Comparison of ENCODE assay signal across 8 cellular contexts in genomic region chr1:36088265-36088576, GRCh38. TPM values are rescaled to one million over a fixed set of nuclear protein-coding genes. Genes with fewer than 3 reads are reported as not detected.
DNase-seq lines count a peak whose midpoint lies in the region; ATAC-seq and TF ChIP-seq lines count a peak whose summit lies in the region.

No MANE protein-coding gene starts in this region.

- H3K36me3 ChIP-seq in adrenal gland (replicated peaks in 1 of 2) (peaks cover 0 to 31% of the 10 kb centered on the region in 2 donors), right lobe of liver (peaks cover 0 to 22% (median 3%) of the 10 kb centered on the region in 4 donors), uterus (no peaks in the 10 kb centered on the region)

- peak in 2 of 4 donors; percentile 3 for ATAC-seq in right lobe of liver
- no peak for ATAC-seq in GM18517 (IDR thresholded peaks at IDR 0.05; ENCODE audit: unreplicated experiment)

- H3K9me3 ChIP-seq in adrenal gland (replicated peaks in 1 of 3) (no peaks in the 10 kb centered on the region), right lobe of liver (no peaks in the 10 kb centered on the region), uterus (no peaks in the 10 kb centered on the region)

- H3K4me3 ChIP-seq in adrenal gland (peak overlapping the region in 2 of 4 donors; percentile 85 to 93), right lobe of liver (peak overlapping the region; percentile 84 to 94 (median 87)), uterus (peak overlapping the region; percentile 68 to 82)

- TF ChIP-seq POLR2A in adrenal gland (IDR thresholded peaks at IDR 0.05) (no peak), right lobe of liver (IDR thresholded peaks at IDR 0.05) (no peak), uterus (IDR thresholded peaks at IDR 0.05) (no peak)

- peak overlapping the region; percentile 91 for H3K4me3 Mint-ChIP-seq in activated naive CD4-positive, alpha-beta T cell treated with anti-CD3 and anti-CD28 coated beads, Interleukin-2, amount 50 U/mL, for 24 hours

- H3K27me3 ChIP-seq in adrenal gland: no peaks in the 10 kb centered on the region
- H3K27me3 ChIP-seq in right lobe of liver: no peaks in the 10 kb centered on the region
- no peaks in the 10 kb centered on the region for H3K27me3 ChIP-seq in uterus

- H3K4me1 Mint-ChIP-seq in activated naive CD4-positive, alpha-beta T cell treated with anti-CD3 and anti-CD28 coated beads, Interleukin-2, amount 50 U/mL, for 24 hours: peaks cover 30% of the 10 kb centered on the region

- H3K4me1 ChIP-seq in adrenal gland (replicated peaks in 1 of 2) (peaks cover 17 to 38% of the 10 kb centered on the region in 2 donors), right lobe of liver (peaks cover 0 to 13% (median 0%) of the 10 kb centered on the region in 4 donors), uterus (peaks cover 8 to 11% of the 10 kb centered on the region in 2 donors)

- H3K27ac ChIP-seq in adrenal gland (peak overlapping the region in 4 of 5 donors; percentile 82 to 92 (median 88)), right lobe of liver (peak overlapping the region; percentile 69 to 81 (median 79)), uterus (peak overlapping the region; percentile 81 to 82)

- WGBS in adrenal gland, 4 donors: 23 to 57% (median 29%) methylated on average over 3 to 8 of the region's 8 CpGs
- no CpG with 5 or more reads among the region's 8 CpGs for WGBS in right lobe of liver (ENCODE audit: insufficient coverage, low coverage, low lambda C conversion rate, missing lambda C conversion rate)

- intact Hi-C loops in adrenal gland (cut with DNase I) (loop anchor here (10.0 kb wide), 3 partner anchors 163 to 233 kb away; partner anchors contain the start of gene AGO1 (in 1 of the 2)), right lobe of liver (cut with DNase I) (loop anchor here in 1 of 2 donors (5.0 kb wide), 1 partner anchor 206 kb away; the partner anchor contains the start of gene AGO1), uterus (cut with DNase I; ENCODE audit: low total_unique reads) (no loop called here)

- DNase-seq in activated naive CD4-positive, alpha-beta T cell treated with anti-CD3 and anti-CD28 coated beads, Interleukin-2, amount 50 U/mL, for 16 hours: no peak
- DNase-seq in adrenal gland: no peak
- no peak for DNase-seq in right lobe of liver
- no peak for DNase-seq in uterus
- no peak for DNase-seq in SHP77 treated with DMSO at 0.1 percent for 48 hours (lab: John Stamatoyannopoulos, UW)
- DNase-seq in NCI-H524 (lab: John Stamatoyannopoulos, UW): no peak

- no peak overlapping the region for H3K27ac Mint-ChIP-seq in activated naive CD4-positive, alpha-beta T cell treated with anti-CD3 and anti-CD28 coated beads, Interleukin-2, amount 50 U/mL, for 24 hours

- peaks cover 2% of the 10 kb centered on the region for H3K36me3 Mint-ChIP-seq in activated naive CD4-positive, alpha-beta T cell treated with anti-CD3 and anti-CD28 coated beads, Interleukin-2, amount 50 U/mL, for 24 hours

- peaks cover 9% of the 10 kb centered on the region for H3K27me3 Mint-ChIP-seq in activated naive CD4-positive, alpha-beta T cell treated with anti-CD3 and anti-CD28 coated beads, Interleukin-2, amount 50 U/mL, for 24 hours

- no peak for TF ChIP-seq CTCF in adrenal gland (IDR thresholded peaks at IDR 0.05)
- TF ChIP-seq CTCF in right lobe of liver (IDR thresholded peaks at IDR 0.05): no peak
- no peak for TF ChIP-seq CTCF in uterus (IDR thresholded peaks at IDR 0.05)

- no peaks in the 10 kb centered on the region for H3K9me3 Mint-ChIP-seq in activated naive CD4-positive, alpha-beta T cell treated with anti-CD3 and anti-CD28 coated beads, Interleukin-2, amount 50 U/mL, for 24 hours

RNA-seq across cellular contexts. Expression of gene ADPRS, which starts 0.5 kb away (rescaled TPM):
- 10 to 100 TPM; 43.3 to 84.5 (median 54.8) TPM for total RNA-seq in adrenal gland
- 10 to 100 TPM; 40.1 to 42.3 (median 40.7) TPM for polyA plus RNA-seq in adrenal gland
- 10 to 100 TPM in 3 of 6 experiments, 1 to 10 TPM in 3; 9.1 to 30.7 (median 14.9) TPM for total RNA-seq in right lobe of liver
- 10 to 100 TPM in 3 of 4 donors, 1 to 10 TPM in 1; 9.2 to 23.7 (median 17.2) TPM for total RNA-seq in uterus

RNA-seq across cellular contexts. Expression of gene TEKT2, which starts 4.3 kb away (rescaled TPM):
- 1 to 10 TPM in 1 of 8 donors, under 1 TPM in 3, not detected in 4; 0.18 to 1.2 (median 0.72) TPM for total RNA-seq in adrenal gland
- 1 to 10 TPM in 2 of 3 donors, under 1 TPM in 1; 0.40 to 4.0 (median 1.4) TPM for polyA plus RNA-seq in adrenal gland
- total RNA-seq in right lobe of liver: not detected
- 1 to 10 TPM in 2 of 4 donors, under 1 TPM in 1, not detected in 1; 0.77 to 7.5 (median 1.2) TPM for total RNA-seq in uterus

RNA-seq across cellular contexts. Expression of gene COL8A2, which starts 36.8 kb away (rescaled TPM):
- total RNA-seq in adrenal gland: 1 to 10 TPM in 6 of 8 donors, under 1 TPM in 2; 0.74 to 6.6 (median 2.8) TPM
- 1 to 10 TPM in 2 of 3 donors, under 1 TPM in 1; 0.66 to 2.3 (median 1.2) TPM for polyA plus RNA-seq in adrenal gland
- total RNA-seq in right lobe of liver: under 1 TPM; 0.18 to 0.74 (median 0.52) TPM
- total RNA-seq in uterus: 10 to 100 TPM in 1 of 4 donors, 1 to 10 TPM in 3; 1.2 to 16.6 (median 5.8) TPM
